1 cellular context compared by ENCODE assay signal in the genomic region with DNA sequence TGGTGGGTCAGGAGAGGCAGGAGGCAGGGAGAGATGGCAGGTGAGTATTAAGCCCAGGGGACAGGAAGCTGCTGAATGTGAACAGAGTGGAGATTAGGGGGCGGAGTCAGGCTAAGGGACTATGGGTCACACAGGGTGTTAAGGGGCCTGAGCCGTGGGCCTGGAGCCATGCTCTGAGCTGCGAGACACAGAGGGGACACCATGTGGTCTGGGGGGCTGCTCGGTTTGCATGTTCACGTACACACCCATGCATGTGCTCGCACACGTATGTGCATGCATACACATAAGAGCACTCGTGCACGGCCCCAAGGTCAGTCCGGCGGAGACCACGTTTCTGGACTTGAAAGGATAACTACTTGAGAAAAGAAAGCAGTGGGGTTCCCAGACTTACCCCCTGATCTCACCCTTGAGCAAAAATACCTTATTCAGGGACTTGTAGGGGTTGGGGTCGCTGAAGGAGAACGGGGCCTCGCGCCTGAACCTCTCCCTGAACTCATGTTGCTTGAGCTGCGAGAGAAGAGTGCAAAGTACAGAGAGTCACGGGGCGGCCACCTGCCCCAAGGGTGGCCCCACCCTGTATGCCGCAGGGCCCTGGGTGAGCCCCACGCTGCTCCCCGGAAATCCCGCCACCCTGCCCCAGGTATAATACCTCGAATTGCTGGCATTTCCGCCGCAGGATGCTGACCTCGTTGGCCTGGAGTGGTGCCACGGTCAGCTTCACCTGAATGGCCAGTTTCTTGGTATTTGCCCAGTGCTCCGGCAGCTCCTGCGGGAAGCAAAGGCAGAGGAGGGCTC.
TF ChIP-seq lines count a peak whose summit lies in the region.

No MANE protein-coding gene starts in this region.

TF ChIP-seq in H1, 55 proteins besides CTCF, POLR2A, EP300 and RAD21 (continued from another document):
- TF ChIP-seq RXRA (IDR thresholded peaks at IDR 0.05; ENCODE audit: insufficient read depth, low read depth, low read length) (no peak), JUN (IDR thresholded peaks at IDR 0.05; ENCODE audit: low read depth, low read length) (no peak)
- TF ChIP-seq, protein P1, sequence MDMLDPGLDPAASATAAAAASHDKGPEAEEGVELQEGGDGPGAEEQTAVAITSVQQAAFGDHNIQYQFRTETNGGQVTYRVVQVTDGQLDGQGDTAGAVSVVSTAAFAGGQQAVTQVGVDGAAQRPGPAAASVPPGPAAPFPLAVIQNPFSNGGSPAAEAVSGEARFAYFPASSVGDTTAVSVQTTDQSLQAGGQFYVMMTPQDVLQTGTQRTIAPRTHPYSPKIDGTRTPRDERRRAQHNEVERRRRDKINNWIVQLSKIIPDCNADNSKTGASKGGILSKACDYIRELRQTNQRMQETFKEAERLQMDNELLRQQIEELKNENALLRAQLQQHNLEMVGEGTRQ (IDR thresholded peaks at IDR 0.05; ENCODE audit: low read length): no peak
TF ChIP-seq in H1: peak in this region for 0.
